Comparison of ENCODE assay signal across 24 cellular contexts in genomic region chr4:170423137-170423536, GRCh38.
A peak's percentile ranks its signal among the peaks of the same experiment; 100 is the strongest.
DNase-seq lines count a peak whose midpoint lies in the region; ATAC-seq and TF ChIP-seq lines count a peak whose summit lies in the region.
"Had no signal": no experiment of that assay in that cellular context is flagged by ENCODE, and none has a peak within 500 bp of the region (broad histone marks: within the 10 kb centered on the region; RNA-seq: fewer than 3 reads in every experiment).

No MANE protein-coding gene starts in this region.

- no peaks in the 10 kb centered on the region for H3K27me3 ChIP-seq in lower lobe of right lung (ENCODE audit: low read depth)
- H3K27me3 ChIP-seq: tibial artery had no signal

- no peaks in the 10 kb centered on the region for H3K36me3 ChIP-seq in lower lobe of right lung
- H3K36me3 ChIP-seq: tibial artery had no signal

- no peaks in the 10 kb centered on the region for H3K4me1 ChIP-seq in lower lobe of right lung
- H3K4me1 ChIP-seq: tibial artery had no signal

- H3K27ac ChIP-seq in lower lobe of right lung: no peak overlapping the region
- H3K27ac ChIP-seq: HL-60, tibial artery had no signal

- H3K9me3 ChIP-seq in lower lobe of right lung: no peaks in the 10 kb centered on the region
- H3K9me3 ChIP-seq: tibial artery had no signal

- ATAC-seq in SK-N-SH treated with all-trans-retinoic acid at 6 μM for 48 hours (peak; percentile 93), HG03139 (IDR thresholded peaks at IDR 0.05; ENCODE audit: unreplicated experiment) (no peak), lower lobe of right lung (no peak)
- ATAC-seq: activated CD8-positive, alpha-beta T cell treated with anti-CD3 and anti-CD28 coated beads, Interleukin-2, amount 10 ng/mL, durations not matched to agents 7 days and 5 days; effector memory CD8-positive, alpha-beta T cell; left cardiac atrium had no signal

- intact Hi-C loops in lower lobe of right lung (cut with DNase I): no loop called here

- TF ChIP-seq CTCF in HFF-Myc (IDR thresholded peaks at IDR 0.05; ENCODE audit: low read depth, low read length, missing control alignments): no peak
- TF ChIP-seq CTCF in lower lobe of right lung (IDR thresholded peaks at IDR 0.05): no peak

- H3K4me3 ChIP-seq in HFF-Myc (replicated peaks; ENCODE audit: low read depth, low read length): no peak overlapping the region
- H3K4me3 ChIP-seq in lower lobe of right lung: no peak overlapping the region
- H3K4me3 ChIP-seq: tibial artery had no signal

- DNase-seq in A172 (ENCODE audit: low spot score) (peak; percentile 34), HFF-Myc (ENCODE audit: extremely low read depth, low read depth) (peak; percentile 0), fibroblast of gingiva (ENCODE audit: low read depth) (peak; percentile 76), COR-L47 (lab: John Stamatoyannopoulos, UW) (no peak), lower lobe of right lung (no peak)
- DNase-seq in activated naive CD4-positive, alpha-beta T cell treated with anti-CD3 and anti-CD28 coated beads, Interleukin-2, amount 50 U/mL, for 16 hours: no peak
- DNase-seq: 8988T; activated B cell treated with CpG ODN at 0.5 μM for 24 hours; activated CD8-positive, alpha-beta T cell treated with anti-CD3 and anti-CD28 coated beads, Interleukin-2, amount 10 ng/mL, durations not matched to agents 7 days and 5 days; CD4-positive, CD25-positive, alpha-beta regulatory T cell; cerebellar nuclear complex; DMS53; effector memory CD8-positive, alpha-beta T cell; KG1; left cardiac atrium; midbrain; NCI-H1092; NCI-H2081; stimulated activated CD4-positive, alpha-beta T cell treated with anti-CD3 and anti-CD28 coated beads, Interleukin-15, amount 100 ng/mL, for 24 hours; stimulated activated naive CD4-positive, alpha-beta T cell; tibial artery had no signal

TF ChIP-seq in SK-N-SH treated with all-trans-retinoic acid at 6 μM for 48 hours, 23 proteins besides CTCF, POLR2A, EP300 and RAD21:
- TF ChIP-seq ZC3H10 (CRISPR knock-in tag; IDR thresholded peaks at IDR 0.05) (no peak), SNAI2 (CRISPR knock-in tag; IDR thresholded peaks at IDR 0.05) (no peak)
TF ChIP-seq in SK-N-SH treated with all-trans-retinoic acid at 6 μM for 48 hours: peak in this region for 0.

Comparison
In these comparisons a context has a peak if more than half of its experiments do, and no peak if none do; other contexts are left out.
1. DNase-seq: peak in A172 (single experiment), HFF-Myc (single experiment) and fibroblast of gingiva (single experiment); none in COR-L47 (single experiment), lower lobe of right lung (single experiment) and activated naive CD4-positive, alpha-beta T cell treated with anti-CD3 and anti-CD28 coated beads, Interleukin-2, amount 50 U/mL, for 16 hours (single experiment).